ENCODE assay signal across 8 cellular contexts in the genomic region with DNA sequence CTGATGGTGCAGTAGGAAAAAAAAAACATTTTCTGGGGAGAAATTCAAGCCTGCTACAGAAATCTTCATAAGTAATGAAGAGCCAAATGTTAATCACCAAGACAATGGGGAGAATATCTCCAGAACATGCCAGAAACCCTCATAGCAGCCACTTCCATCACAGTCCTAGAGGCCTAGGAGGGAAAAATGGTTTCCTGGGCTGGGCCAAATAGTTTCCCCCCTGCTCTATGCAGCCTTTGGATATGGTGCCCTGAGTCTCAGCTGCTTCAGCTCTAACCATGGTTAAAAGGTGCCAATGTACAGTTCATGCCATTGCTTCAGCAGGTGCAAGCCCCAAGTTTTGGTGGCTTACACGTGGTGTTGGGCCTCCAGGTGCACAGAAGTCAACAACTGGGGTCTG.
"Had no signal": no experiment of that assay in that cellular context is flagged by ENCODE, and none has a peak within 500 bp of the region (broad histone marks: within the 10 kb centered on the region; RNA-seq: fewer than 3 reads in every experiment).

No MANE protein-coding gene starts in this region.

- H3K4me1 Mint-ChIP-seq: IgD-negative memory B cell had no signal

- DNase-seq: IMR-90, KBM-7, KG1 had no signal

- H3K4me3 ChIP-seq: K562 had no signal

- H3K27ac ChIP-seq: HL-60, KMS-11 had no signal

- H3K27ac Mint-ChIP-seq: IgD-negative memory B cell had no signal

- H3K9ac ChIP-seq: KMS-11 had no signal

- ATAC-seq: HepG2, K562 had no signal

- H3K4me3 Mint-ChIP-seq: IgD-negative memory B cell had no signal

- H3K4me2 ChIP-seq: KMS-11 had no signal
